22 cellular contexts compared by ENCODE assay signal in genomic region chr22:49734882-49735281, GRCh38.
"Had no signal": no experiment of that assay in that cellular context is flagged by ENCODE, and none has a peak within 500 bp of the region (broad histone marks: within the 10 kb centered on the region; RNA-seq: fewer than 3 reads in every experiment).

No MANE protein-coding gene starts in this region.

- H3K9me3 ChIP-seq: colonic mucosa, esophagus squamous epithelium, gastrocnemius medialis, mucosa of descending colon, right lobe of liver, suprapubic skin had no signal

- ATAC-seq: activated CD4-positive, CD25-positive, alpha-beta regulatory T cell treated with anti-CD3 and anti-CD28 coated beads, Interleukin-2, amount 50 U/mL, for 24 hours; activated T-helper 17 cell treated with anti-CD3 and anti-CD28 coated beads, Interleukin-2, amount 50 U/mL, for 72 hours; gastrocnemius medialis; mucosa of descending colon; stimulated activated naive CD8-positive, alpha-beta T cell treated with anti-CD3 and anti-CD28 coated beads, Interleukin-15, amount 100 ng/mL, for 72 hours had no signal

- H3K9me3 Mint-ChIP-seq: activated T-helper 17 cell treated with anti-CD3 and anti-CD28 coated beads, Interleukin-2, amount 50 U/mL, for 72 hours; central memory CD8-positive, alpha-beta T cell had no signal

- H3K4me3 ChIP-seq: breast epithelium, colonic mucosa, esophagus squamous epithelium, gastrocnemius medialis, mucosa of descending colon, right lobe of liver, skin epidermis, suprapubic skin, tibial nerve had no signal

- DNase-seq: activated naive CD4-positive, alpha-beta T cell treated with Interleukin-2 at 50 U/mL for 16 hours; activated naive CD8-positive, alpha-beta T cell treated with anti-CD3 and anti-CD28 coated beads for 36 hours; colonic mucosa; esophagus squamous epithelium; gastrocnemius medialis; hypothalamus; mesenchymal stem cell; nucleus accumbens; stimulated activated CD4-positive, alpha-beta T cell treated with anti-CD3 and anti-CD28 coated beads, Interleukin-1b, Interleukin-23, amount 100 ng/mL, for 48 hours; stimulated activated naive CD8-positive, alpha-beta T cell treated with anti-CD3 and anti-CD28 coated beads, Interleukin-15, amount 100 ng/mL, for 72 hours; T-helper 2 cell had no signal

- H3K4me1 Mint-ChIP-seq: activated T-helper 17 cell treated with anti-CD3 and anti-CD28 coated beads, Interleukin-2, amount 50 U/mL, for 72 hours; nephron progenitor cell had no signal

- H3K4me1 ChIP-seq: breast epithelium, colonic mucosa, esophagus squamous epithelium, gastrocnemius medialis, right lobe of liver, suprapubic skin, tibial nerve had no signal

- H3K36me3 Mint-ChIP-seq: activated naive CD8-positive, alpha-beta T cell treated with anti-CD3 and anti-CD28 coated beads for 36 hours had no signal

- H3K4me3 Mint-ChIP-seq: activated CD4-positive, alpha-beta T cell treated with anti-CD3 and anti-CD28 coated beads, Interleukin-2, amount 10 ng/mL, durations not matched to agents 7 days and 5 days; activated naive CD8-positive, alpha-beta T cell treated with anti-CD3 and anti-CD28 coated beads for 36 hours; activated T-helper 17 cell treated with anti-CD3 and anti-CD28 coated beads, Interleukin-2, amount 50 U/mL, for 72 hours; central memory CD8-positive, alpha-beta T cell; nephron progenitor cell; stimulated activated naive CD8-positive, alpha-beta T cell treated with anti-CD3 and anti-CD28 coated beads, Interleukin-15, amount 100 ng/mL, for 72 hours had no signal

- H3K27ac ChIP-seq: breast epithelium, colonic mucosa, esophagus squamous epithelium, gastrocnemius medialis, right lobe of liver, skin epidermis, suprapubic skin, tibial nerve had no signal

- H3K27me3 ChIP-seq: colonic mucosa, right lobe of liver, tibial nerve had no signal

- H3K36me3 ChIP-seq: breast epithelium, colonic mucosa, esophagus squamous epithelium, gastrocnemius medialis, right lobe of liver, suprapubic skin, tibial nerve had no signal

- H3K27ac Mint-ChIP-seq: activated CD4-positive, alpha-beta T cell treated with anti-CD3 and anti-CD28 coated beads, Interleukin-2, amount 10 ng/mL, durations not matched to agents 7 days and 5 days; activated naive CD8-positive, alpha-beta T cell treated with anti-CD3 and anti-CD28 coated beads for 36 hours; activated T-helper 17 cell treated with anti-CD3 and anti-CD28 coated beads, Interleukin-2, amount 50 U/mL, for 72 hours; nephron progenitor cell; stimulated activated naive CD8-positive, alpha-beta T cell treated with anti-CD3 and anti-CD28 coated beads, Interleukin-15, amount 100 ng/mL, for 72 hours had no signal
